ENCODE assay signal across 9 cellular contexts in the genomic region with DNA sequence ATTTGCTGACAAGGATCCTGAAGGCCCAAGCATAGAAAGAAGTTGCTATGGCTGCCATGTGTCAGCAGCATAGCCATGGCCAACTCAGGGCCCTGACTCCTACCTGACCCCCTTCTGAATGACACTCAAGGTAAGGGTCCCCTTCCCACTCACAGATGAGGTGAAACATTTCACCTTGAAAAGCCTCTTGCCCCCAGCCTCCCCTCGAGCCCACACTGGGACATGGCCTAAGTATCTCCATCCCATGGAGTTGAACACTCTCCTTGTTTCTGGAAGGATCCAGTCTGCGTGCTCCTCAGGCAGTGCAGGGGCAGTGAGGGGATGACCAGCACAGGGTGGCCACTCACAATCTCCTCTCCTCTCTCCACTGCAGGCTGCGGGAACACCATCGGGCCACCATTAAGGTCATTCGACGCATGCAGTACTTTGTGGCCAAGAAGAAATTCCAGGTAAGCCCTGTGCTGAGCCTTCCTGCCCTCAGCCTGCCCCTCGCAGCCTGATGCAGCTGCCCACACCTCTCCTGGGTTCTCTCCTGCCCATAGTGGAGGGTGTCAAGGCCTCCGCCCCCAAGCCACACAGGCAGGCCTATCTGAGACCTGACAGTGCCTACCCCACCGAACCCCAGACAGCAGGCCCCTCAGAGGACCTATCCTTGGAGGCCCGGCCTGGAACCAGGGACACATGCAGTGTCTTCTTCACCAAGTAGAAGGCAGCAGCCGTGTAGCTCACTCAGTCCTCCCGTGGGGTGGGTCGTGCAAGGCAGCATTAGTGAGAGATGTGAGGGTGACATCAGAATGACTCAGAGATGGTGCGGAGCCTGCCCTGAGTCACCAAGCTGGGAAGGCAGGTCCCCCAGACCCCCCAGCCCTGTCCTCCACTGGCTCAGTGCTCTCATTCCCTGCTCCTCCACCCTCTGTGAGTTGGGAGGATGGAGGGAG.
DNase-seq lines count a peak whose midpoint lies in the region; ATAC-seq and TF ChIP-seq lines count a peak whose summit lies in the region.
"Had no signal": no experiment of that assay in that cellular context is flagged by ENCODE, and none has a peak within 500 bp of the region (broad histone marks: within the 10 kb centered on the region; RNA-seq: fewer than 3 reads in every experiment).

No MANE protein-coding gene starts in this region.

- DNase-seq in HCT116 (ENCODE audit: low read depth, low spot score) (peak; percentile 38), fibroblast of the aortic adventitia (ENCODE audit: low read depth) (peak; percentile 61), sigmoid colon (peak; percentile 61), NCI-H1436 treated with DMSO at 0.1 percent for 48 hours (lab: John Stamatoyannopoulos, UW) (no peak), GM13977 (ENCODE audit: low spot score) (no peak), Calu3 (no peak)
- DNase-seq in activated CD4-positive, alpha-beta memory T cell treated with anti-CD3 and anti-CD28 coated beads for 36 hours: peak; percentile 25
- DNase-seq: left cardiac atrium had no signal

- H3K27ac ChIP-seq in HCT116 (ENCODE audit: low read depth, low read length): no peak overlapping the region; the same call in 1 of the 2 replicates
- no peak overlapping the region for H3K27ac ChIP-seq in sigmoid colon

- 0 out of 2 replicates have a peak overlapping the region, but pooled peaks have one; percentile 25 for H3K9ac ChIP-seq in HCT116 (ENCODE audit: low read length)

- H3K9me2 ChIP-seq in HCT116 (ENCODE audit: insufficient read depth): no peaks in the 10 kb centered on the region

- POLR2A ChIA-PET in HCT116 (lab: Charles Lee): interaction anchor here (1.1 kb wide), 1 partner anchor 16 kb away, joined by 3 read pairs; no protein-coding TSS in a partner anchor
- POLR2A ChIA-PET in activated CD4-positive, alpha-beta memory T cell treated with anti-CD3 and anti-CD28 coated beads for 36 hours (lab: Charles Lee): no interaction called here

- CTCF ChIA-PET in HCT116 (lab: Charles Lee): no interaction called here
- CTCF ChIA-PET in activated CD4-positive, alpha-beta memory T cell treated with anti-CD3 and anti-CD28 coated beads for 36 hours (lab: Charles Lee): no interaction called here
- CTCF ChIA-PET in Calu3 (lab: Charles Lee): no interaction called here

- no peak for TF ChIP-seq CTCF in HCT116 (IDR thresholded peaks at IDR 0.05 in 2 of 3, conservative IDR thresholded peaks at IDR 0.05 in 1 of 3; ENCODE audit: borderline replicate concordance in 1 of 3, insufficient read depth in 1 of 3, low read depth in 2 of 3, low read length in 2 of 3)
- TF ChIP-seq CTCF in fibroblast of the aortic adventitia (IDR thresholded peaks at IDR 0.05; ENCODE audit: insufficient read depth, low read length): no peak
- no peak for TF ChIP-seq CTCF in sigmoid colon (IDR thresholded peaks at IDR 0.05)
- no peak for TF ChIP-seq CTCF in GM13977 (IDR thresholded peaks at IDR 0.05; ENCODE audit: extremely low read depth, insufficient read depth, missing control alignments)
- no peak for TF ChIP-seq CTCF in Calu3 (IDR thresholded peaks at IDR 0.05; ENCODE audit: unreplicated experiment)

- BruUV-seq in HCT116 (replicated peaks; lab: Mats Ljungman, UMichigan): no TSS peak
- BruUV-seq in Calu3 (replicated peaks; lab: Mats Ljungman, UMichigan): no TSS peak

- no peaks in the 10 kb centered on the region for H4K20me1 ChIP-seq in HCT116 (ENCODE audit: insufficient read depth)

- H2AFZ ChIP-seq in HCT116 (ENCODE audit: low read depth, low read length, poor library complexity, severe bottlenecking): no peak overlapping the region

- no peaks in the 10 kb centered on the region for H3K79me2 ChIP-seq in HCT116 (ENCODE audit: insufficient read depth, low read length)

- H3K4me3 Mint-ChIP-seq in activated CD4-positive, alpha-beta memory T cell treated with anti-CD3 and anti-CD28 coated beads for 36 hours: no peak overlapping the region
- H3K4me3 Mint-ChIP-seq in Calu3 (ENCODE audit: low read depth, unreplicated experiment): no peak overlapping the region

- 0 out of 4 replicates have a peak overlapping the region, but pooled peaks of 1 of the 2 experiments have one; percentile 16 for H3K4me3 ChIP-seq in HCT116 (replicated peaks in 1 of 2; ENCODE audit: low read depth in 1 of 2, low read length in 2 of 2)
- no peak overlapping the region for H3K4me3 ChIP-seq in fibroblast of the aortic adventitia (ENCODE audit: low read depth, low read length)
- no peak overlapping the region for H3K4me3 ChIP-seq in sigmoid colon

- H3K36me3 ChIP-seq in HCT116 (ENCODE audit: control insufficient read depth in 1 of 2, insufficient read depth in 2 of 2, low read length in 2 of 2) (no peaks in the 10 kb centered on the region), sigmoid colon (no peaks in the 10 kb centered on the region)

- peak; percentile 75 for ATAC-seq in HCT116
- no peak for ATAC-seq in GM18511 (IDR thresholded peaks at IDR 0.05; ENCODE audit: unreplicated experiment)

- TF ChIP-seq RAD21 in HCT116 (IDR thresholded peaks at IDR 0.05; ENCODE audit: low read depth): no peak

- H3K9me3 Mint-ChIP-seq in activated CD4-positive, alpha-beta memory T cell treated with anti-CD3 and anti-CD28 coated beads for 36 hours: no peaks in the 10 kb centered on the region
- H3K9me3 Mint-ChIP-seq in Calu3 (ENCODE audit: low read depth, unreplicated experiment): no peaks in the 10 kb centered on the region

- H3K27me3 Mint-ChIP-seq in activated CD4-positive, alpha-beta memory T cell treated with anti-CD3 and anti-CD28 coated beads for 36 hours: no peaks in the 10 kb centered on the region
- H3K27me3 Mint-ChIP-seq in Calu3 (ENCODE audit: unreplicated experiment): peaks cover 53% of the 10 kb centered on the region

- H3K9me3 ChIP-seq in HCT116 (ENCODE audit: control insufficient read depth in 1 of 2, insufficient read depth in 1 of 2, low read depth in 1 of 2, low read length in 2 of 2) (no peaks in the 10 kb centered on the region), sigmoid colon (no peaks in the 10 kb centered on the region)

- peaks cover 6% of the 10 kb centered on the region for H3K4me1 Mint-ChIP-seq in activated CD4-positive, alpha-beta memory T cell treated with anti-CD3 and anti-CD28 coated beads for 36 hours (ENCODE audit: low read depth)
- no peaks in the 10 kb centered on the region for H3K4me1 Mint-ChIP-seq in Calu3 (ENCODE audit: low read depth, unreplicated experiment)

- RAD21 ChIA-PET in HCT116 (lab: Charles Lee; ENCODE audit: low non-redundant PET in 1 of 2, low total read pairs in 2 of 2, uncharacterized antibody in 2 of 2, unreplicated experiment in 2 of 2): no interaction called here

- in situ Hi-C loops in GM13977 (cut with MboI; ENCODE audit: low pct_unique_long_range_greater_than_20kb, low sequenced_read_pairs, unreplicated experiment): no loop called here

- H3K4me1 ChIP-seq in HCT116 (ENCODE audit: control insufficient read depth in 1 of 2, insufficient read depth in 2 of 2, low read length in 2 of 2): peaks cover 7 to 28% of the 10 kb centered on the region in 2 experiments; a peak in 3 of 4 replicates
- no peaks in the 10 kb centered on the region for H3K4me1 ChIP-seq in sigmoid colon

- no peak for TF ChIP-seq POLR2A in HCT116 (IDR thresholded peaks at IDR 0.05; ENCODE audit: borderline replicate concordance, extremely low read depth, insufficient read depth, insufficient read length)
- no peak for TF ChIP-seq POLR2A in sigmoid colon (IDR thresholded peaks at IDR 0.05)

- intact Hi-C loops in HCT116 (cut with micrococcal nuclease) (no loop called here), sigmoid colon (cut with DNase I) (no loop called here), Calu3 (cut with micrococcal nuclease; ENCODE audit: unreplicated experiment) (no loop called here)
- intact Hi-C loops in activated CD4-positive, alpha-beta memory T cell treated with anti-CD3 and anti-CD28 coated beads for 36 hours (cut with micrococcal nuclease): no loop called here

- H3K27me3 ChIP-seq in HCT116 (ENCODE audit: insufficient read depth, low read length) (no peaks in the 10 kb centered on the region), sigmoid colon (no peaks in the 10 kb centered on the region)

- H3K36me3 Mint-ChIP-seq in activated CD4-positive, alpha-beta memory T cell treated with anti-CD3 and anti-CD28 coated beads for 36 hours: no peaks in the 10 kb centered on the region
- no peaks in the 10 kb centered on the region for H3K36me3 Mint-ChIP-seq in Calu3 (ENCODE audit: insufficient read depth, unreplicated experiment)

- no peak for TF ChIP-seq EP300 in sigmoid colon (IDR thresholded peaks at IDR 0.05)

- no peak overlapping the region for H3K27ac Mint-ChIP-seq in activated CD4-positive, alpha-beta memory T cell treated with anti-CD3 and anti-CD28 coated beads for 36 hours
- H3K27ac Mint-ChIP-seq in Calu3 (ENCODE audit: unreplicated experiment): no peak overlapping the region

- 94 to 95% methylated on average over 14 of the region's 14 CpGs for WGBS in sigmoid colon, 2 donors

- H3K4me2 ChIP-seq in HCT116 (ENCODE audit: low read length): peak overlapping the region; percentile 71

TF ChIP-seq in HCT116, 20 proteins besides CTCF, POLR2A, EP300 and RAD21:
- TF ChIP-seq EZH2phosphoT487 (IDR thresholded peaks at IDR 0.05; ENCODE audit: borderline replicate concordance) (no peak), SP1 (IDR thresholded peaks at IDR 0.05; ENCODE audit: low read depth) (peak; percentile 46), FOSL1 (IDR thresholded peaks at IDR 0.05; ENCODE audit: low read depth) (peak; percentile 91), CBX3 (IDR thresholded peaks at IDR 0.05; ENCODE audit: low read depth) (no peak), JUND (IDR thresholded peaks at IDR 0.05) (peak; percentile 78)

Comparison
In these comparisons a context has a peak if more than half of its experiments do, and no peak if none do; other contexts are left out.
1. DNase-seq: peak in HCT116 (single experiment), activated CD4-positive, alpha-beta memory T cell treated with anti-CD3 and anti-CD28 coated beads for 36 hours (single experiment), fibroblast of the aortic adventitia (single experiment) and sigmoid colon (single experiment); none in NCI-H1436 treated with DMSO at 0.1 percent for 48 hours (single experiment), GM13977 (single experiment) and Calu3 (single experiment).